Comparison of ENCODE assay signal across 8 cellular contexts in the genomic region with DNA sequence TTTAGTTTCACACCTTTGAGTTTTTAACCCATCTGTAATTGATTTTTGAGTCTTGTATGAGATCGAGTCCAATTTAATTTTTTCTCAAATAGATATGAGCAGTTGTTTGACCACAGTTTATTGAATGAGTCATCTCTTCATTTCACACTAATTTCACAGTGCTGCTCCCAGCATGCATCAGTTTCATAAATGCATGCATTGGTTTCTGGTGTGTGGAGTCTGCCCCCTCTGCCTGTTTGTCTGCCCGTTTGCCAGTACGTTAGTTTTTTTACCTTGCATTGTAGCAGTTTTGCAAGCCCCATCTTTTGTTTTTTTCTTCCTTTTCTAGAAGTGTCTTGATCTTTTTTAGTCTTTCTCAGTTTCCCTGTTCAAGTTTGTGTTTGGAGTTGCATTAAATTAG. TPM values are rescaled to one million over a fixed set of nuclear protein-coding genes. Genes with fewer than 3 reads are reported as not detected.
DNase-seq lines count a peak whose midpoint lies in the region; ATAC-seq and TF ChIP-seq lines count a peak whose summit lies in the region.

No MANE protein-coding gene starts in this region.

- H3K27ac Mint-ChIP-seq in activated CD8-positive, alpha-beta T cell treated with anti-CD3 and anti-CD28 coated beads, Interleukin-2, amount 10 ng/mL, durations not matched to agents 7 days and 5 days = peak overlapping the region; percentile 88
- no peak overlapping the region for H3K27ac Mint-ChIP-seq in nephron progenitor cell

- H3K27me3 Mint-ChIP-seq in activated CD8-positive, alpha-beta T cell treated with anti-CD3 and anti-CD28 coated beads, Interleukin-2, amount 10 ng/mL, durations not matched to agents 7 days and 5 days (ENCODE audit: low read depth) = no peaks in the 10 kb centered on the region
- no peaks in the 10 kb centered on the region for H3K27me3 Mint-ChIP-seq in nephron progenitor cell (ENCODE audit: low read depth, poor library complexity)

- peak; percentile 99 for ATAC-seq in GM18858 (IDR thresholded peaks at IDR 0.05; ENCODE audit: unreplicated experiment)
- ATAC-seq in HG02970 (IDR thresholded peaks at IDR 0.05; ENCODE audit: low FRiP score, unreplicated experiment) = peak; percentile 91
- peak; percentile 98 for ATAC-seq in activated CD8-positive, alpha-beta T cell treated with anti-CD3 and anti-CD28 coated beads, Interleukin-2, amount 10 ng/mL, durations not matched to agents 7 days and 5 days

- POLR2A ChIA-PET in activated CD8-positive, alpha-beta T cell treated with anti-CD3 and anti-CD28 coated beads, Interleukin-2, amount 10 ng/mL, durations not matched to agents 7 days and 5 days (lab: Charles Lee) = no interaction called here

- peaks cover 25% of the 10 kb centered on the region for H3K4me1 Mint-ChIP-seq in activated CD8-positive, alpha-beta T cell treated with anti-CD3 and anti-CD28 coated beads, Interleukin-2, amount 10 ng/mL, durations not matched to agents 7 days and 5 days (ENCODE audit: low read depth)
- no peaks in the 10 kb centered on the region for H3K4me1 Mint-ChIP-seq in nephron progenitor cell

- no peak for TF ChIP-seq CTCF in nephron progenitor cell (IDR thresholded peaks at IDR 0.05)

- CTCF ChIA-PET in activated CD8-positive, alpha-beta T cell treated with anti-CD3 and anti-CD28 coated beads, Interleukin-2, amount 10 ng/mL, durations not matched to agents 7 days and 5 days (lab: Charles Lee) = no interaction called here

- peak; percentile 49 for DNase-seq in AG08396 (ENCODE audit: low spot score)
- peak; percentile 30 for DNase-seq in NCI-H2171 (lab: John Stamatoyannopoulos, UW)
- peak; percentile 78 for DNase-seq in activated CD8-positive, alpha-beta T cell treated with anti-CD3 and anti-CD28 coated beads, Interleukin-2, amount 10 ng/mL, durations not matched to agents 7 days and 5 days
- DNase-seq in foreskin melanocyte = peak; percentile 68
- no peak for DNase-seq in nephron progenitor cell
- no peak for DNase-seq in medulla oblongata (ENCODE audit: extremely low spot score)

- H3K36me3 Mint-ChIP-seq in activated CD8-positive, alpha-beta T cell treated with anti-CD3 and anti-CD28 coated beads, Interleukin-2, amount 10 ng/mL, durations not matched to agents 7 days and 5 days (ENCODE audit: low read depth) = peaks cover 17% of the 10 kb centered on the region
- no peaks in the 10 kb centered on the region for H3K36me3 Mint-ChIP-seq in nephron progenitor cell (ENCODE audit: low read depth)

- H3K9me3 Mint-ChIP-seq in activated CD8-positive, alpha-beta T cell treated with anti-CD3 and anti-CD28 coated beads, Interleukin-2, amount 10 ng/mL, durations not matched to agents 7 days and 5 days (ENCODE audit: insufficient read depth) = no peaks in the 10 kb centered on the region
- no peaks in the 10 kb centered on the region for H3K9me3 Mint-ChIP-seq in nephron progenitor cell

- H3K4me3 Mint-ChIP-seq in activated CD8-positive, alpha-beta T cell treated with anti-CD3 and anti-CD28 coated beads, Interleukin-2, amount 10 ng/mL, durations not matched to agents 7 days and 5 days = peak overlapping the region; percentile 67
- H3K4me3 Mint-ChIP-seq in nephron progenitor cell = no peak overlapping the region

RNA-seq across cellular contexts. Expression of a gene that starts 11.9 kb away (rescaled TPM):
- total RNA-seq in activated CD8-positive, alpha-beta T cell treated with anti-CD3 and anti-CD28 coated beads, Interleukin-2, amount 10 ng/mL, durations not matched to agents 7 days and 5 days = 1 to 10 TPM; 8.8 to 8.9 TPM

RNA-seq across cellular contexts. Expression of a gene that starts 13.0 kb away (rescaled TPM):
- 1 to 10 TPM; 7.4 to 7.8 TPM for total RNA-seq in activated CD8-positive, alpha-beta T cell treated with anti-CD3 and anti-CD28 coated beads, Interleukin-2, amount 10 ng/mL, durations not matched to agents 7 days and 5 days

Comparison
In these comparisons a context has a peak if more than half of its experiments do, and no peak if none do; other contexts are left out.
1. DNase-seq: peak in AG08396 (single experiment), NCI-H2171 (single experiment), activated CD8-positive, alpha-beta T cell treated with anti-CD3 and anti-CD28 coated beads, Interleukin-2, amount 10 ng/mL, durations not matched to agents 7 days and 5 days (single experiment) and foreskin melanocyte (single experiment); none in nephron progenitor cell (single experiment) and medulla oblongata (single experiment).
2. Peak in every context shown above with its lines, with median percentiles within 50 percentile points of each other: ATAC-seq.